ENCODE assay signal across 8 cellular contexts in the genomic region with DNA sequence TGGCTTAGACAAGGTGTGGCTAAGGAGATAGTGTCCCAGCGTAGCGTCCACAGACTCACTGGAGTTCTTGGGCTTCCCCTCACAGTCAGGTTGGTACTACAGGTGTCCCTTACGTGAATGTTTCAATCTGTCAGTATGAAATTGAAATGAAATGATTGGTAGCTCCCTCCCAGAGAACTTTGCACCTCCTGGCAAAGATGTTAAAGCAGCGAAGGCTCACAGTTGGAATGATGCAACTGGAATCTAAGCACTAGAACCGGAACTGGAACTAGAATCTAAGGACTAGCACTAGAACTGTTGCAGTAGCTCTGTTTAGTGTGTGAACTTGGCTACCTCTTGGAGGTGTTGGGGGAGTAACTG. TPM values are rescaled to one million over a fixed set of nuclear protein-coding genes. Genes with fewer than 3 reads are reported as not detected.
DNase-seq lines count a peak whose midpoint lies in the region; ATAC-seq, FAIRE-seq and TF ChIP-seq lines count a peak whose summit lies in the region.

No MANE protein-coding gene starts in this region.

- no peak for FAIRE-seq in GM12892 (lab: Jason Lieb, UNC)

- H3K27me3 Mint-ChIP-seq in activated T-cell treated with anti-CD3 and anti-CD28 coated beads, Interleukin-2, amount 50 U/mL, for 72 hours (ENCODE audit: low read depth) = no peaks in the 10 kb centered on the region
- H3K27me3 Mint-ChIP-seq in glutamatergic neuron (ENCODE audit: unreplicated experiment) = peaks cover 5% of the 10 kb centered on the region
- H3K27me3 Mint-ChIP-seq in stimulated activated memory B cell treated with anti-CD40 and anti-IgM and Interleukin-4, amounts not matched to agents 10 μg/mL and 1 μg/mL and 100 μg/mL, for 72 hours = no peaks in the 10 kb centered on the region

- H3K27ac Mint-ChIP-seq in activated T-cell treated with anti-CD3 and anti-CD28 coated beads, Interleukin-2, amount 50 U/mL, for 72 hours = no peak overlapping the region
- H3K27ac Mint-ChIP-seq in glutamatergic neuron (ENCODE audit: unreplicated experiment) = no peak overlapping the region
- H3K27ac Mint-ChIP-seq in stimulated activated memory B cell treated with anti-CD40 and anti-IgM and Interleukin-4, amounts not matched to agents 10 μg/mL and 1 μg/mL and 100 μg/mL, for 72 hours = peak overlapping the region; percentile 82

- no peak for TF ChIP-seq POLR2A in GM12892 (IDR thresholded peaks at IDR 0.05; ENCODE audit: low read depth, low read length)

- peaks cover 46% of the 10 kb centered on the region for H3K4me1 Mint-ChIP-seq in activated T-cell treated with anti-CD3 and anti-CD28 coated beads, Interleukin-2, amount 50 U/mL, for 72 hours (ENCODE audit: low read depth)
- H3K4me1 Mint-ChIP-seq in glutamatergic neuron (ENCODE audit: low read depth, unreplicated experiment) = peaks cover 11% of the 10 kb centered on the region
- peaks cover 41% of the 10 kb centered on the region for H3K4me1 Mint-ChIP-seq in stimulated activated memory B cell treated with anti-CD40 and anti-IgM and Interleukin-4, amounts not matched to agents 10 μg/mL and 1 μg/mL and 100 μg/mL, for 72 hours

- no peak for ATAC-seq in activated T-cell treated with anti-CD3 and anti-CD28 coated beads, Interleukin-2, amount 50 U/mL, for 72 hours (replicated peaks in 1 of 2)
- no peak for ATAC-seq in stimulated activated memory B cell treated with anti-CD40 and anti-IgM and Interleukin-4, amounts not matched to agents 10 μg/mL and 1 μg/mL and 100 μg/mL, for 72 hours

- DNase-seq in activated T-cell treated with anti-CD3 and anti-CD28 coated beads, Interleukin-2, amount 50 U/mL, for 72 hours = no peak
- DNase-seq in activated T-cell treated with anti-CD3 and anti-CD28 coated beads for 4 hours (no peak), SW480 (ENCODE audit: low spot score) (peak; percentile 25), glutamatergic neuron (no peak), Kasumi-1 (lab: John Stamatoyannopoulos, UW) (no peak), GM12892 (ENCODE audit: insufficient read length) (no peak), SK-N-DZ (ENCODE audit: low spot score) (no peak)

- peak overlapping the region; percentile 86 to 97 for H3K4me3 Mint-ChIP-seq in activated T-cell treated with anti-CD3 and anti-CD28 coated beads, Interleukin-2, amount 50 U/mL, for 72 hours
- peak overlapping the region; percentile 94 for H3K4me3 Mint-ChIP-seq in glutamatergic neuron (ENCODE audit: unreplicated experiment)
- H3K4me3 Mint-ChIP-seq in stimulated activated memory B cell treated with anti-CD40 and anti-IgM and Interleukin-4, amounts not matched to agents 10 μg/mL and 1 μg/mL and 100 μg/mL, for 72 hours = peak overlapping the region; percentile 93

- H3K9me3 Mint-ChIP-seq in activated T-cell treated with anti-CD3 and anti-CD28 coated beads, Interleukin-2, amount 50 U/mL, for 72 hours = no peaks in the 10 kb centered on the region
- peaks cover 6% of the 10 kb centered on the region for H3K9me3 Mint-ChIP-seq in glutamatergic neuron (ENCODE audit: unreplicated experiment)
- no peaks in the 10 kb centered on the region for H3K9me3 Mint-ChIP-seq in stimulated activated memory B cell treated with anti-CD40 and anti-IgM and Interleukin-4, amounts not matched to agents 10 μg/mL and 1 μg/mL and 100 μg/mL, for 72 hours

- H3K36me3 Mint-ChIP-seq in activated T-cell treated with anti-CD3 and anti-CD28 coated beads, Interleukin-2, amount 50 U/mL, for 72 hours (ENCODE audit: insufficient read depth in 2 of 2) = peaks cover 0 to 12% of the 10 kb centered on the region in 2 donors
- H3K36me3 Mint-ChIP-seq in glutamatergic neuron (ENCODE audit: unreplicated experiment) = no peaks in the 10 kb centered on the region
- no peaks in the 10 kb centered on the region for H3K36me3 Mint-ChIP-seq in stimulated activated memory B cell treated with anti-CD40 and anti-IgM and Interleukin-4, amounts not matched to agents 10 μg/mL and 1 μg/mL and 100 μg/mL, for 72 hours

- TF ChIP-seq CTCF in glutamatergic neuron (IDR thresholded peaks at IDR 0.05; ENCODE audit: partially characterized antibody, unreplicated experiment) = no peak

RNA-seq across cellular contexts. Expression of gene SLC31A1, which starts 1.1 kb away (rescaled TPM):
- 1 to 10 TPM; 7.9 to 8.8 TPM for total RNA-seq in activated T-cell treated with anti-CD3 and anti-CD28 coated beads, Interleukin-2, amount 50 U/mL, for 72 hours
- 11.2 TPM for total RNA-seq in glutamatergic neuron (ENCODE audit: unreplicated experiment)
- 13.5 TPM for polyA plus RNA-seq in GM12892 (2012; ENCODE audit: missing spikeins)
- 11.5 and 13.6 TPM in 2 replicates for polyA plus RNA-seq in SK-N-DZ (2014; cell fraction: cytosol; rRNA removed)
- 2.3 and 2.4 TPM in 2 replicates for polyA plus RNA-seq in SK-N-DZ (2014; cell fraction: nucleus; rRNA removed)

RNA-seq across cellular contexts. Expression of gene FKBP15, which starts 1.4 kb away (rescaled TPM):
- 10 to 100 TPM; 24.7 to 26.0 TPM for total RNA-seq in activated T-cell treated with anti-CD3 and anti-CD28 coated beads, Interleukin-2, amount 50 U/mL, for 72 hours
- total RNA-seq in glutamatergic neuron (ENCODE audit: unreplicated experiment) = 18.2 TPM
- polyA plus RNA-seq in GM12892 (2012; ENCODE audit: missing spikeins) = 20.4 TPM
- 8.2 and 9.9 TPM in 2 replicates for polyA plus RNA-seq in SK-N-DZ (2014; cell fraction: cytosol; rRNA removed)
- 20.3 and 29.3 TPM in 2 replicates for polyA plus RNA-seq in SK-N-DZ (2014; cell fraction: nucleus; rRNA removed)

RNA-seq across cellular contexts. Expression of gene CDC26, which starts 52.9 kb away (rescaled TPM):
- total RNA-seq in activated T-cell treated with anti-CD3 and anti-CD28 coated beads, Interleukin-2, amount 50 U/mL, for 72 hours = 10 to 100 TPM; 45.4 to 58.4 TPM
- total RNA-seq in glutamatergic neuron (ENCODE audit: unreplicated experiment) = 13.4 TPM
- 38.7 TPM for polyA plus RNA-seq in GM12892 (2012; ENCODE audit: missing spikeins)
- polyA plus RNA-seq in SK-N-DZ (2014; cell fraction: cytosol; rRNA removed) = 35.6 and 42.6 TPM in 2 replicates
- polyA plus RNA-seq in SK-N-DZ (2014; cell fraction: nucleus; rRNA removed) = 26.0 and 28.1 TPM in 2 replicates

RNA-seq across cellular contexts. Expression of gene PRPF4, which starts 53.0 kb away (rescaled TPM):
- 10 to 100 TPM; 34.0 to 49.0 TPM for total RNA-seq in activated T-cell treated with anti-CD3 and anti-CD28 coated beads, Interleukin-2, amount 50 U/mL, for 72 hours
- 21.9 TPM for total RNA-seq in glutamatergic neuron (ENCODE audit: unreplicated experiment)
- polyA plus RNA-seq in GM12892 (2012; ENCODE audit: missing spikeins) = 24.1 TPM
- 44.0 and 45.5 TPM in 2 replicates for polyA plus RNA-seq in SK-N-DZ (2014; cell fraction: cytosol; rRNA removed)
- polyA plus RNA-seq in SK-N-DZ (2014; cell fraction: nucleus; rRNA removed) = 20.9 and 21.4 TPM in 2 replicates
